10 cellular contexts compared by ENCODE assay signal in the genomic region with DNA sequence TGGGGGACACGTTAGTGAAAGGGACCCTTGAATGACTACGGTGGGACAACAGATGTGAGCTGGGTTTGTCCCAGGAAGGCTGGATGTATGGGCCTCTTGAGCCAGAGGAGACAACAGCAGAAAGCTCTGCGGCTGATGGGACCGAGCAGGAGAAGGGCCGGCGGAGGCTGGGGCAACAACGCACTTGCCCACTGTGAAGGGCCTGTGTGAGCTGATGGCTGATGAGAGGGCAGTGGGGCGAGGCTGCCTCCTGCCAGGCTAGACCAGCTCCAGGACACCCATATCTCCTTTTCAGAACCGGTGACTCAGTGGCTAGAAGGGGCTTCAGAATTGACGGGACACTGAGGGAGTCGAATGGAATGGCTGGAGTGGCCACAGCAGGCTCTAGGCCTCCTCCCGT.
DNase-seq lines count a peak whose midpoint lies in the region; ATAC-seq and TF ChIP-seq lines count a peak whose summit lies in the region.
"Had no signal": no experiment of that assay in that cellular context is flagged by ENCODE, and none has a peak within 500 bp of the region (broad histone marks: within the 10 kb centered on the region; RNA-seq: fewer than 3 reads in every experiment).

No MANE protein-coding gene starts in this region.

- peak overlapping the region; percentile 1 to 89 (median 73) for H3K27ac ChIP-seq in adrenal gland
- H3K27ac ChIP-seq in upper lobe of right lung: peak overlapping the region; percentile 72

- H3K4me3 ChIP-seq in adrenal gland (no peak overlapping the region), mucosa of stomach (ENCODE audit: low read length) (no peak overlapping the region), upper lobe of right lung (no peak overlapping the region)

- H3K4me1 ChIP-seq in adrenal gland (replicated peaks in 1 of 2) (peaks cover 75 to 94% of the 10 kb centered on the region in 2 donors), mucosa of stomach (ENCODE audit: control insufficient read depth, insufficient read depth, low read length) (peaks cover 74% of the 10 kb centered on the region), upper lobe of right lung (peaks cover 87% of the 10 kb centered on the region)

- TF ChIP-seq CTCF in adrenal gland (IDR thresholded peaks at IDR 0.05): no peak
- TF ChIP-seq CTCF in upper lobe of right lung (IDR thresholded peaks at IDR 0.05): no peak

- 91 to 92% (median 92%) methylated on average over 9 to 12 of the region's 12 CpGs for WGBS in adrenal gland, 4 donors

- no peak for TF ChIP-seq POLR2A in adrenal gland (IDR thresholded peaks at IDR 0.05)

- H3K36me3 ChIP-seq in adrenal gland (replicated peaks in 1 of 2) (no peaks in the 10 kb centered on the region), mucosa of stomach (ENCODE audit: control insufficient read depth, insufficient read depth, low read length) (no peaks in the 10 kb centered on the region), upper lobe of right lung (no peaks in the 10 kb centered on the region)

- peaks cover 83% of the 10 kb centered on the region for H3K4me1 Mint-ChIP-seq in activated naive CD4-positive, alpha-beta T cell treated with anti-CD3 and anti-CD28 coated beads, Interleukin-2, amount 50 U/mL, for 24 hours

- H3K27me3 ChIP-seq in adrenal gland (no peaks in the 10 kb centered on the region), mucosa of stomach (ENCODE audit: control insufficient read depth, insufficient read depth, low read length) (no peaks in the 10 kb centered on the region), upper lobe of right lung (no peaks in the 10 kb centered on the region)

- DNase-seq in activated naive CD4-positive, alpha-beta T cell treated with anti-CD3 and anti-CD28 coated beads, Interleukin-2, amount 50 U/mL, for 16 hours: no peak
- DNase-seq in adrenal gland: no peak
- DNase-seq in upper lobe of right lung: no peak
- no peak for DNase-seq in ACHN
- DNase-seq in D341Med (ENCODE audit: low spot score): no peak
- DNase-seq: NCI-H1048, RPMI8226 had no signal

- peak overlapping the region; percentile 47 for H3K4me3 Mint-ChIP-seq in activated naive CD4-positive, alpha-beta T cell treated with anti-CD3 and anti-CD28 coated beads, Interleukin-2, amount 50 U/mL, for 24 hours

- intact Hi-C loops in adrenal gland (cut with DNase I): loop anchor here in 1 of 2 donors (5.0 kb wide), 1 partner anchor 36 kb away; no protein-coding TSS in a partner anchor
- intact Hi-C loops in upper lobe of right lung (cut with DNase I): no loop called here

- in situ Hi-C loops in ACHN (cut with HindIII; ENCODE audit: low pct_ligation_motif_present, low pct_unique_long_range_greater_than_20kb, low sequenced_read_pairs): no loop called here

- H3K9me3 ChIP-seq in adrenal gland (replicated peaks in 1 of 3): no peaks in the 10 kb centered on the region
- H3K9me3 ChIP-seq in mucosa of stomach (ENCODE audit: control insufficient read depth, low read length): no peaks in the 10 kb centered on the region
- H3K9me3 ChIP-seq in upper lobe of right lung: no peaks in the 10 kb centered on the region

- H3K36me3 Mint-ChIP-seq in activated naive CD4-positive, alpha-beta T cell treated with anti-CD3 and anti-CD28 coated beads, Interleukin-2, amount 50 U/mL, for 24 hours: no peaks in the 10 kb centered on the region

- H3K9ac ChIP-seq in mucosa of stomach (ENCODE audit: low read length): peak overlapping the region; percentile 5

- peak overlapping the region; percentile 83 for H3K27ac Mint-ChIP-seq in activated naive CD4-positive, alpha-beta T cell treated with anti-CD3 and anti-CD28 coated beads, Interleukin-2, amount 50 U/mL, for 24 hours

- H3K27me3 Mint-ChIP-seq in activated naive CD4-positive, alpha-beta T cell treated with anti-CD3 and anti-CD28 coated beads, Interleukin-2, amount 50 U/mL, for 24 hours: no peaks in the 10 kb centered on the region

- ATAC-seq in upper lobe of right lung: no peak
- ATAC-seq in HG03432 (IDR thresholded peaks at IDR 0.05; ENCODE audit: unreplicated experiment): no peak

- no peaks in the 10 kb centered on the region for H3K9me3 Mint-ChIP-seq in activated naive CD4-positive, alpha-beta T cell treated with anti-CD3 and anti-CD28 coated beads, Interleukin-2, amount 50 U/mL, for 24 hours
